Comparison of ENCODE assay signal across 8 cellular contexts in genomic region chr20:25053207-25054132, GRCh38. TPM values are rescaled to one million over a fixed set of nuclear protein-coding genes. Genes with fewer than 3 reads are reported as not detected.
A peak's percentile ranks its signal among the peaks of the same experiment; 100 is the strongest.
DNase-seq lines count a peak whose midpoint lies in the region; ATAC-seq and TF ChIP-seq lines count a peak whose summit lies in the region.
"Had no signal": no experiment of that assay in that cellular context is flagged by ENCODE, and none has a peak within 500 bp of the region (broad histone marks: within the 10 kb centered on the region; RNA-seq: fewer than 3 reads in every experiment).

No MANE protein-coding gene starts in this region.

- H3K27me3 ChIP-seq in body of pancreas (no peaks in the 10 kb centered on the region), left lung (no peaks in the 10 kb centered on the region), thymus (ENCODE audit: control insufficient read depth, insufficient read depth) (no peaks in the 10 kb centered on the region), smooth muscle cell (ENCODE audit: low read depth) (peaks cover 46% of the 10 kb centered on the region)

- no peak overlapping the region for H3K4me2 ChIP-seq in smooth muscle cell

- peak; percentile 11 for DNase-seq in KG1 (lab: John Stamatoyannopoulos, UW)
- DNase-seq in body of pancreas, result peak in 2 of 4 donors; percentile 10 to 37
- peak in 1 of 2 donors; percentile 34 for DNase-seq in left lung
- no peak for DNase-seq in smooth muscle cell (lab: John Stamatoyannopoulos, UW; ENCODE audit: unreplicated experiment)
- no peak for DNase-seq in NAMALWA (ENCODE audit: low spot score)
- DNase-seq: NCI-H2081 had no signal

- H3K36me3 ChIP-seq in body of pancreas (replicated peaks in 1 of 2; ENCODE audit: insufficient read depth in 1 of 2, low read depth in 2 of 2) (no peaks in the 10 kb centered on the region), left lung (no peaks in the 10 kb centered on the region), thymus (ENCODE audit: control insufficient read depth, insufficient read depth) (peaks cover 7% of the 10 kb centered on the region), smooth muscle cell (ENCODE audit: low read depth) (no peaks in the 10 kb centered on the region)

- peak overlapping the region; percentile 8 to 96 (median 92) for H3K27ac ChIP-seq in body of pancreas
- H3K27ac ChIP-seq in left lung, result peak overlapping the region; percentile 67 to 83
- H3K27ac ChIP-seq in thymus (ENCODE audit: low read depth), result peak overlapping the region; percentile 48
- H3K27ac ChIP-seq in smooth muscle cell (ENCODE audit: low read depth), result no peak overlapping the region

- intact Hi-C loops in body of pancreas (cut with DNase I) (no loop called here), left lung (cut with DNase I) (no loop called here)

- H2AFZ ChIP-seq in smooth muscle cell (ENCODE audit: low read depth), result no peak overlapping the region

- no peak for ATAC-seq in body of pancreas
- ATAC-seq in left lung, result no peak
- ATAC-seq in GM18502 (IDR thresholded peaks at IDR 0.05; ENCODE audit: poor library complexity, unreplicated experiment), result no peak

- no peak for TF ChIP-seq POLR2A in body of pancreas (IDR thresholded peaks at IDR 0.05)

- H3K4me3 ChIP-seq in body of pancreas (no peak overlapping the region), left lung (no peak overlapping the region), thymus (ENCODE audit: low read length) (no peak overlapping the region), smooth muscle cell (no peak overlapping the region)

- H3K9me3 ChIP-seq in body of pancreas (no peaks in the 10 kb centered on the region), left lung (no peaks in the 10 kb centered on the region), thymus (ENCODE audit: control insufficient read depth) (no peaks in the 10 kb centered on the region), smooth muscle cell (replicated peaks; ENCODE audit: low read depth) (no peaks in the 10 kb centered on the region)

- TF ChIP-seq CTCF in body of pancreas (IDR thresholded peaks at IDR 0.05), result no peak
- TF ChIP-seq CTCF in left lung (IDR thresholded peaks at IDR 0.05), result no peak
- TF ChIP-seq CTCF in smooth muscle cell (IDR thresholded peaks at IDR 0.05; ENCODE audit: borderline replicate concordance, insufficient read depth, poor library complexity, severe bottlenecking), result no peak

- H3K4me1 ChIP-seq in body of pancreas (peaks cover 86% of the 10 kb centered on the region), left lung (peaks cover 49 to 76% of the 10 kb centered on the region in 2 donors), thymus (ENCODE audit: control insufficient read depth, insufficient read depth, low read length) (peaks cover 17% of the 10 kb centered on the region), smooth muscle cell (ENCODE audit: low read depth) (peaks cover 10% of the 10 kb centered on the region)

- no peaks in the 10 kb centered on the region for H4K20me1 ChIP-seq in smooth muscle cell (ENCODE audit: low read depth)

- no peaks in the 10 kb centered on the region for H3K79me2 ChIP-seq in smooth muscle cell (ENCODE audit: low read depth)

- H3F3A ChIP-seq in smooth muscle cell (ENCODE audit: low read depth), result no peaks in the 10 kb centered on the region

- no peak overlapping the region for H3K9ac ChIP-seq in smooth muscle cell (ENCODE audit: low read depth)

- WGBS in body of pancreas, 2 donors, result 19 to 31% methylated on average over 13 of the region's 13 CpGs
- 59% methylated on average over 13 of the region's 13 CpGs for WGBS in thymus
- WGBS in smooth muscle cell (ENCODE audit: low lambda C conversion rate), result 77% methylated on average over 13 of the region's 13 CpGs

RNA-seq across cellular contexts. Expression of gene ACSS1, which starts 4.5 kb away (rescaled TPM):
- total RNA-seq in body of pancreas (10 to 100 TPM; 73.8 to 83.8 TPM), left lung (10 to 100 TPM; 26.6 to 40.7 TPM), smooth muscle cell (0.45 and 2.8 TPM in 2 replicates)
- polyA plus RNA-seq in thymus (27.8 TPM), smooth muscle cell (1.9 and 2.4 TPM in 2 replicates)

RNA-seq across cellular contexts. Expression of gene VSX1, which starts 28.5 kb away (rescaled TPM):
- total RNA-seq in body of pancreas, result under 1 TPM in 1 of 2 donors, not detected in 1; 0.66 TPM
- total RNA-seq in left lung, result not detected
- polyA plus RNA-seq in thymus, result 0.21 TPM
- total RNA-seq in smooth muscle cell, result not detected in 2 replicates
- polyA plus RNA-seq in smooth muscle cell, result not detected in 2 replicates
